In genomic region chr2:36857713-36858112, GRCh38 we compare ENCODE assay signal across 17 cellular contexts.
DNase-seq lines count a peak whose midpoint lies in the region; ATAC-seq, FAIRE-seq and TF ChIP-seq lines count a peak whose summit lies in the region.
"Had no signal": no experiment of that assay in that cellular context is flagged by ENCODE, and none has a peak within 500 bp of the region (broad histone marks: within the 10 kb centered on the region; RNA-seq: fewer than 3 reads in every experiment).

No MANE protein-coding gene starts in this region.

- DNase-seq in GM12892 (ENCODE audit: insufficient read length), result no peak
- peak; percentile 30 for DNase-seq in NCI-H1694 treated with DMSO at 0.1 percent for 48 hours (lab: John Stamatoyannopoulos, UW)
- no peak for DNase-seq in left lobe of liver (ENCODE audit: low spot score)
- peak; percentile 12 for DNase-seq in small intestine
- no peak for DNase-seq in cerebellum (ENCODE audit: low spot score)
- no peak for DNase-seq in NCI-H82 treated with DMSO at 0.1 percent for 48 hours (lab: John Stamatoyannopoulos, UW; ENCODE audit: unreplicated experiment)
- no peak for DNase-seq in SK-N-DZ (ENCODE audit: low spot score)
- DNase-seq: Caco-2, GF-D8, GM23248, Kasumi-1, NCI-H187 treated with DMSO at 0.1 percent for 48 hours, NCI-H2171, SW 1271 had no signal

- H3K36me3 ChIP-seq in small intestine (ENCODE audit: control insufficient read depth in 2 of 2, insufficient read depth in 2 of 2, low read length in 2 of 2), result peaks cover 0 to 4% of the 10 kb centered on the region in 2 donors

- H3K27ac ChIP-seq in small intestine (ENCODE audit: low read depth in 1 of 2, low read length in 1 of 2), result no peak overlapping the region
- H3K27ac ChIP-seq: GM23248 had no signal

- ATAC-seq in left lobe of liver, result peak; percentile 85
- ATAC-seq: Right ventricle myocardium inferior had no signal

- H3K9me3 ChIP-seq in small intestine (ENCODE audit: control insufficient read depth, low read depth), result no peaks in the 10 kb centered on the region
- H3K9me3 ChIP-seq: Caco-2, HAP-1 had no signal

- H3K27me3 ChIP-seq in small intestine (ENCODE audit: control insufficient read depth in 2 of 2, insufficient read depth in 2 of 2, low read length in 2 of 2), result no peaks in the 10 kb centered on the region

- H3K4me1 ChIP-seq in small intestine (ENCODE audit: control insufficient read depth in 2 of 2, insufficient read depth in 1 of 2, low read depth in 1 of 2, low read length in 1 of 2), result no peaks in the 10 kb centered on the region
- H3K4me1 ChIP-seq: Caco-2 had no signal

- WGBS in small intestine, 3 donors, result 60 to 89% (median 69%) methylated on average over 5 of the region's 5 CpGs

- peak; percentile 30 for FAIRE-seq in GM12892 (lab: Jason Lieb, UNC)
- no peak for FAIRE-seq in small intestine (lab: Jason Lieb, UNC)
- FAIRE-seq: RCC 7860 had no signal

- no peak for TF ChIP-seq POLR2A in GM12892 (IDR thresholded peaks at IDR 0.05; ENCODE audit: low read depth, low read length)

- H3K4me3 ChIP-seq in small intestine (ENCODE audit: low read depth in 1 of 2, low read length in 2 of 2), result no peak overlapping the region
- H3K4me3 ChIP-seq: GM23248, HAP-1 had no signal

Comparison
In these comparisons a context has a peak if more than half of its experiments do, and no peak if none do; other contexts are left out.
1. DNase-seq: peak in NCI-H1694 treated with DMSO at 0.1 percent for 48 hours (single experiment) and small intestine (single experiment); none in GM12892 (single experiment), left lobe of liver (single experiment), cerebellum (single experiment), NCI-H82 treated with DMSO at 0.1 percent for 48 hours (single experiment) and SK-N-DZ (single experiment).